In genomic region chr5:177557041-177557647, GRCh38 we compare ENCODE assay signal across 16 cellular contexts. TPM values are rescaled to one million over a fixed set of nuclear protein-coding genes. Genes with fewer than 3 reads are reported as not detected.
DNase-seq lines count a peak whose midpoint lies in the region; ATAC-seq and TF ChIP-seq lines count a peak whose summit lies in the region.
"Had no signal": no experiment of that assay in that cellular context is flagged by ENCODE, and none has a peak within 500 bp of the region (broad histone marks: within the 10 kb centered on the region; RNA-seq: fewer than 3 reads in every experiment).

No MANE protein-coding gene starts in this region.

- CTCF ChIA-PET in activated CD4-positive, alpha-beta memory T cell treated with anti-CD3 and anti-CD28 coated beads for 36 hours (lab: Charles Lee): interaction anchor here (0.6 kb wide), 1 partner anchor 88 kb away, joined by 3 read pairs; no protein-coding TSS in a partner anchor

- no peak overlapping the region for H3K27ac ChIP-seq in esophagus muscularis mucosa (replicated peaks in 1 of 4)
- H3K27ac ChIP-seq: 22Rv1, esophagus squamous epithelium, KMS-11, tibial artery, WERI-Rb-1 had no signal

- H3K4me1 ChIP-seq in mucosa of descending colon (ENCODE audit: low read depth): peaks cover 8% of the 10 kb centered on the region
- H3K4me1 ChIP-seq in esophagus muscularis mucosa: peaks cover 22 to 25% (median 23%) of the 10 kb centered on the region in 4 donors

- no peak overlapping the region for H3K4me3 Mint-ChIP-seq in activated CD4-positive, alpha-beta memory T cell treated with anti-CD3 and anti-CD28 coated beads for 36 hours
- H3K4me3 Mint-ChIP-seq: activated T-helper 17 cell treated with anti-CD3 and anti-CD28 coated beads, Interleukin-2, amount 50 U/mL, for 72 hours had no signal

- H3K9me3 Mint-ChIP-seq in activated CD4-positive, alpha-beta memory T cell treated with anti-CD3 and anti-CD28 coated beads for 36 hours: no peaks in the 10 kb centered on the region
- H3K9me3 Mint-ChIP-seq: activated T-helper 17 cell treated with anti-CD3 and anti-CD28 coated beads, Interleukin-2, amount 50 U/mL, for 72 hours had no signal

- H3K27me3 Mint-ChIP-seq in activated CD4-positive, alpha-beta memory T cell treated with anti-CD3 and anti-CD28 coated beads for 36 hours: no peaks in the 10 kb centered on the region
- H3K27me3 Mint-ChIP-seq: activated T-helper 17 cell treated with anti-CD3 and anti-CD28 coated beads, Interleukin-2, amount 50 U/mL, for 72 hours had no signal

- intact Hi-C loops in activated CD4-positive, alpha-beta memory T cell treated with anti-CD3 and anti-CD28 coated beads for 36 hours (cut with micrococcal nuclease): no loop called here
- intact Hi-C loops in mucosa of descending colon (cut with DNase I, micrococcal nuclease) (no loop called here), esophagus muscularis mucosa (cut with DNase I) (no loop called here)

- TF ChIP-seq POLR2A in esophagus muscularis mucosa (IDR thresholded peaks at IDR 0.05; ENCODE audit: low read depth): no peak

- DNase-seq in DMS 273 (lab: John Stamatoyannopoulos, UW; ENCODE audit: unreplicated experiment): peak; percentile 17
- DNase-seq in DMS 273 treated with DMSO at 0.1 percent for 48 hours (lab: John Stamatoyannopoulos, UW): no peak
- DNase-seq in activated CD4-positive, alpha-beta memory T cell treated with anti-CD3 and anti-CD28 coated beads for 36 hours: peak; percentile 13
- peak in 1 of 3 donors; percentile 43 for DNase-seq in mucosa of descending colon
- no peak for DNase-seq in esophagus muscularis mucosa (ENCODE audit: extremely low spot score)
- DNase-seq in NK-92 (lab: John Stamatoyannopoulos, UW; ENCODE audit: unreplicated experiment): no peak
- DNase-seq in NCI-H1048 (lab: John Stamatoyannopoulos, UW): no peak
- DNase-seq: esophagus squamous epithelium, GOT3, NCI-H2227 treated with DMSO at 0.1 percent for 48 hours, tibial artery, WERI-Rb-1 had no signal

- no peaks in the 10 kb centered on the region for H3K27me3 ChIP-seq in esophagus muscularis mucosa
- H3K27me3 ChIP-seq: esophagus squamous epithelium, tibial artery had no signal

- WGBS in esophagus muscularis mucosa: 55% methylated on average over 4 of the region's 4 CpGs

- H3K9me3 ChIP-seq in mucosa of descending colon (peaks cover 5% of the 10 kb centered on the region), esophagus muscularis mucosa (no peaks in the 10 kb centered on the region)
- H3K9me3 ChIP-seq: esophagus squamous epithelium, tibial artery had no signal

- peak; percentile 45 for ATAC-seq in mucosa of descending colon
- ATAC-seq: activated T-helper 17 cell treated with anti-CD3 and anti-CD28 coated beads, Interleukin-2, amount 50 U/mL, for 72 hours had no signal

- TF ChIP-seq RAD21 in Ishikawa (IDR thresholded peaks at IDR 0.05; ENCODE audit: low read depth): no peak

- H3K27ac Mint-ChIP-seq in activated CD4-positive, alpha-beta memory T cell treated with anti-CD3 and anti-CD28 coated beads for 36 hours: no peak overlapping the region
- H3K27ac Mint-ChIP-seq: activated T-helper 17 cell treated with anti-CD3 and anti-CD28 coated beads, Interleukin-2, amount 50 U/mL, for 72 hours had no signal

- POLR2A ChIA-PET in activated CD4-positive, alpha-beta memory T cell treated with anti-CD3 and anti-CD28 coated beads for 36 hours (lab: Charles Lee): no interaction called here

- H3K4me1 Mint-ChIP-seq in activated CD4-positive, alpha-beta memory T cell treated with anti-CD3 and anti-CD28 coated beads for 36 hours (ENCODE audit: low read depth): peaks cover 32% of the 10 kb centered on the region

- H3K4me3 ChIP-seq in mucosa of descending colon (no peak overlapping the region), esophagus muscularis mucosa (no peak overlapping the region)
- H3K4me3 ChIP-seq: esophagus squamous epithelium, tibial artery had no signal

- TF ChIP-seq EP300 in Ishikawa (IDR thresholded peaks at IDR 0.05; ENCODE audit: borderline replicate concordance): no peak
- TF ChIP-seq EP300 in esophagus muscularis mucosa (IDR thresholded peaks at IDR 0.05): no peak

- H3K36me3 Mint-ChIP-seq in activated CD4-positive, alpha-beta memory T cell treated with anti-CD3 and anti-CD28 coated beads for 36 hours: peaks cover 2% of the 10 kb centered on the region

- H3K36me3 ChIP-seq in mucosa of descending colon (ENCODE audit: low read depth): no peaks in the 10 kb centered on the region
- H3K36me3 ChIP-seq in esophagus muscularis mucosa: peaks cover 0 to 4% (median 4%) of the 10 kb centered on the region in 4 donors
- H3K36me3 ChIP-seq: tibial artery had no signal

- no peak for TF ChIP-seq CTCF in mucosa of descending colon (IDR thresholded peaks at IDR 0.05)
- TF ChIP-seq CTCF in esophagus muscularis mucosa (IDR thresholded peaks at IDR 0.05): no peak

TF ChIP-seq in Ishikawa, 13 proteins besides CTCF, POLR2A, EP300 and RAD21:
- TF ChIP-seq USF1 (IDR thresholded peaks at IDR 0.05) (peak; percentile 81), ZBTB7A (IDR thresholded peaks at IDR 0.05; ENCODE audit: low read depth) (no peak)

RNA-seq across cellular contexts. Expression of gene FAM193B, which starts 2.8 kb away (rescaled TPM):
- total RNA-seq in activated CD4-positive, alpha-beta memory T cell treated with anti-CD3 and anti-CD28 coated beads for 36 hours: 10 to 100 TPM; 70.7 to 75.4 TPM
- 10 to 100 TPM; 57.7 to 83.9 (median 75.2) TPM for total RNA-seq in mucosa of descending colon
- total RNA-seq in esophagus muscularis mucosa: 10 to 100 TPM; 24.4 to 65.6 (median 50.7) TPM

RNA-seq across cellular contexts. Expression of gene TMED9, which starts 34.9 kb away (rescaled TPM):
- total RNA-seq in activated CD4-positive, alpha-beta memory T cell treated with anti-CD3 and anti-CD28 coated beads for 36 hours: 100 to 1,000 TPM; 135 to 144 TPM
- 100 to 1,000 TPM; 105 to 195 (median 126) TPM for total RNA-seq in mucosa of descending colon
- 10 to 100 TPM; 47.3 to 75.7 (median 62.3) TPM for total RNA-seq in esophagus muscularis mucosa

RNA-seq across cellular contexts. Expression of gene DDX41, which starts 40.4 kb away (rescaled TPM):
- 100 to 1,000 TPM; 143 to 145 TPM for total RNA-seq in activated CD4-positive, alpha-beta memory T cell treated with anti-CD3 and anti-CD28 coated beads for 36 hours
- total RNA-seq in mucosa of descending colon (10 to 100 TPM; 65.3 to 79.2 (median 79.0) TPM), esophagus muscularis mucosa (10 to 100 TPM; 58.1 to 92.1 (median 66.0) TPM)

RNA-seq across cellular contexts. Expression of gene B4GALT7, which starts 42.8 kb away (rescaled TPM):
- total RNA-seq in activated CD4-positive, alpha-beta memory T cell treated with anti-CD3 and anti-CD28 coated beads for 36 hours: 10 to 100 TPM; 15.4 to 16.2 TPM
- total RNA-seq in mucosa of descending colon (10 to 100 TPM; 19.3 to 21.5 (median 19.4) TPM), esophagus muscularis mucosa (10 to 100 TPM; 14.3 to 17.9 (median 16.9) TPM)

RNA-seq across cellular contexts. Expression of gene DOK3, which starts 47.5 kb away (rescaled TPM):
- total RNA-seq in activated CD4-positive, alpha-beta memory T cell treated with anti-CD3 and anti-CD28 coated beads for 36 hours: 1 to 10 TPM in 1 of 2 experiments, under 1 TPM in 1; 0.52 to 1.3 TPM
- total RNA-seq in mucosa of descending colon (10 to 100 TPM in 1 of 3 donors, 1 to 10 TPM in 2; 3.7 to 10.3 (median 8.4) TPM), esophagus muscularis mucosa (10 to 100 TPM in 1 of 4 donors, 1 to 10 TPM in 3; 6.7 to 15.2 (median 7.5) TPM)

Comparison
In these comparisons a context has a peak if more than half of its experiments do, and no peak if none do; other contexts are left out.
1. DNase-seq: peak in DMS 273 (single experiment) and activated CD4-positive, alpha-beta memory T cell treated with anti-CD3 and anti-CD28 coated beads for 36 hours (single experiment); none in DMS 273 treated with DMSO at 0.1 percent for 48 hours (single experiment), esophagus muscularis mucosa (single experiment), NK-92 (single experiment) and NCI-H1048 (single experiment).